ENCODE assay signal across 8 cellular contexts in the genomic region with DNA sequence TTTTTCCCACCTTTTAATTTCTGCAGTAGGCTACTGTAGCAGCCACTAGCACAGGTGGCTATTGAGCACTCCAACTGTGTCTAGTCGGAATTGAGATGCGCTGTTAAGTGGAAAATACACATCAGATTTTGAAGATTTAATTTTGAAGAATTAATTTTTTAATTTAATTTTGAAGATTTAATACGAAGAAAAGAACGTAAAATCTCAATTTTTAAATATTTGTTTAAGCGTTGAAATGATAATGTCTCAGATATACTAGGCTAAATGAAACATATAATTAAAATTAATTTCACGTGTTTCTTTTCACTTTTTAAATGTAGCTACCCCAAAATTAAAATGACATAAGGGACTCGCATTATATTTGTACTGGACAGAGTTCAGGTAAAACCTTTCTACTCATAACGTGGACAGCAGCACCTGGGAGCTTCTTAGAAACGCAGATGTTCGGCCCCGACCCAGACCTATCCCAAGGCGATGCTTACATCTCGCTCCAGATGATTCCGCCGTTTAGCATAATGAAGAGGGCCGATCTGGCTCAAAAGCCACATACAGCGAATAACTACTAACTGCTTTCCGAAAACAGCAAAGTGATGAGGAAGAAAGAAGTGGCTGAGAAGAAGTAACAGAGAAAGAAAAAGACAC. TPM values are rescaled to one million over a fixed set of nuclear protein-coding genes. Genes with fewer than 3 reads are reported as not detected.
A peak's percentile ranks its signal among the peaks of the same experiment; 100 is the strongest.
DNase-seq lines count a peak whose midpoint lies in the region; ATAC-seq and TF ChIP-seq lines count a peak whose summit lies in the region.

No MANE protein-coding gene starts in this region.

- no peaks in the 10 kb centered on the region for H3K27me3 ChIP-seq in Panc1 (ENCODE audit: control insufficient read depth, insufficient read depth, low read length)

- in situ Hi-C loops in Panc1 (cut with HindIII; ENCODE audit: low pct_unique_long_range_greater_than_20kb, low sequenced_read_pairs) = no loop called here

- peak overlapping the region; percentile 95 for H3K4me3 Mint-ChIP-seq in activated naive CD4-positive, alpha-beta T cell treated with anti-CD3 and anti-CD28 coated beads, Interleukin-2, amount 50 U/mL, for 24 hours
- H3K4me3 Mint-ChIP-seq in endothelial cell (ENCODE audit: unreplicated experiment) = peak overlapping the region; percentile 97
- H3K4me3 Mint-ChIP-seq in natural killer cell treated with Interleukin-12 subunit alpha and Interleukin-12 subunit beta and Interleukin-15 and Interleukin-18, amount 100 ng/mL, for 72 hours = peak overlapping the region; percentile 88

- H3K27me3 Mint-ChIP-seq in activated naive CD4-positive, alpha-beta T cell treated with anti-CD3 and anti-CD28 coated beads, Interleukin-2, amount 50 U/mL, for 24 hours = peaks cover 14% of the 10 kb centered on the region
- H3K27me3 Mint-ChIP-seq in endothelial cell (ENCODE audit: unreplicated experiment) = peaks cover 7% of the 10 kb centered on the region
- peaks cover 7 to 20% of the 10 kb centered on the region in 2 donors for H3K27me3 Mint-ChIP-seq in natural killer cell treated with Interleukin-12 subunit alpha and Interleukin-12 subunit beta and Interleukin-15 and Interleukin-18, amount 100 ng/mL, for 72 hours

- ATAC-seq in Panc1 = no peak
- no peak for ATAC-seq in natural killer cell treated with Interleukin-12 subunit alpha and Interleukin-12 subunit beta and Interleukin-15 and Interleukin-18, amount 100 ng/mL, for 72 hours
- no peak for ATAC-seq in HG02571 (IDR thresholded peaks at IDR 0.05; ENCODE audit: unreplicated experiment)
- ATAC-seq in GM21423 (IDR thresholded peaks at IDR 0.05; ENCODE audit: unreplicated experiment) = no peak

- CTCF ChIA-PET in Panc1 (lab: Charles Lee) = no interaction called here

- H3K9me3 ChIP-seq in Panc1 (ENCODE audit: control insufficient read depth, insufficient read depth, low read depth, low read length) = no peaks in the 10 kb centered on the region

- peaks cover 18% of the 10 kb centered on the region for H3K4me1 ChIP-seq in Panc1 (ENCODE audit: control insufficient read depth, insufficient read depth, low read length)

- peak overlapping the region; percentile 97 for H3K27ac Mint-ChIP-seq in activated naive CD4-positive, alpha-beta T cell treated with anti-CD3 and anti-CD28 coated beads, Interleukin-2, amount 50 U/mL, for 24 hours
- peak overlapping the region; percentile 98 for H3K27ac Mint-ChIP-seq in endothelial cell (ENCODE audit: unreplicated experiment)
- peak overlapping the region; percentile 80 to 82 for H3K27ac Mint-ChIP-seq in natural killer cell treated with Interleukin-12 subunit alpha and Interleukin-12 subunit beta and Interleukin-15 and Interleukin-18, amount 100 ng/mL, for 72 hours

- no peak for DNase-seq in activated naive CD4-positive, alpha-beta T cell treated with Interleukin-2 at 50 U/mL for 16 hours
- DNase-seq in Panc1 (ENCODE audit: low read depth, low spot score) (no peak), endothelial cell (ENCODE audit: low spot score) (no peak)
- no peak for DNase-seq in natural killer cell treated with Interleukin-12 subunit alpha and Interleukin-12 subunit beta and Interleukin-15 and Interleukin-18, amount 100 ng/mL, for 72 hours (ENCODE audit: low spot score)
- DNase-seq in effector CD8-positive, alpha-beta T cell (lab: John Stamatoyannopoulos, UW) = no peak

- H3K36me3 ChIP-seq in Panc1 (ENCODE audit: control insufficient read depth, insufficient read depth, low read length) = no peaks in the 10 kb centered on the region; the same call in none of the 2 replicates

- H3K27ac ChIP-seq in Panc1 (ENCODE audit: low read length) = peak overlapping the region; percentile 97

- no peak for TF ChIP-seq CTCF in Panc1 (IDR thresholded peaks at IDR 0.05)
- no peak for TF ChIP-seq CTCF in endothelial cell (IDR thresholded peaks at IDR 0.05; ENCODE audit: unreplicated experiment)

- no peaks in the 10 kb centered on the region for H3K9me3 Mint-ChIP-seq in activated naive CD4-positive, alpha-beta T cell treated with anti-CD3 and anti-CD28 coated beads, Interleukin-2, amount 50 U/mL, for 24 hours
- no peaks in the 10 kb centered on the region for H3K9me3 Mint-ChIP-seq in endothelial cell (ENCODE audit: unreplicated experiment)
- no peaks in the 10 kb centered on the region for H3K9me3 Mint-ChIP-seq in natural killer cell treated with Interleukin-12 subunit alpha and Interleukin-12 subunit beta and Interleukin-15 and Interleukin-18, amount 100 ng/mL, for 72 hours

- POLR2A ChIA-PET in Panc1 (lab: Charles Lee) = no interaction called here

- H3K36me3 Mint-ChIP-seq in activated naive CD4-positive, alpha-beta T cell treated with anti-CD3 and anti-CD28 coated beads, Interleukin-2, amount 50 U/mL, for 24 hours = peaks cover 5% of the 10 kb centered on the region
- peaks cover 4% of the 10 kb centered on the region for H3K36me3 Mint-ChIP-seq in endothelial cell (ENCODE audit: low read depth, unreplicated experiment)
- no peaks in the 10 kb centered on the region for H3K36me3 Mint-ChIP-seq in natural killer cell treated with Interleukin-12 subunit alpha and Interleukin-12 subunit beta and Interleukin-15 and Interleukin-18, amount 100 ng/mL, for 72 hours

- H3K4me1 Mint-ChIP-seq in activated naive CD4-positive, alpha-beta T cell treated with anti-CD3 and anti-CD28 coated beads, Interleukin-2, amount 50 U/mL, for 24 hours = peaks cover 38% of the 10 kb centered on the region
- H3K4me1 Mint-ChIP-seq in endothelial cell (ENCODE audit: unreplicated experiment) = peaks cover 16% of the 10 kb centered on the region
- peaks cover 13 to 27% of the 10 kb centered on the region in 2 donors for H3K4me1 Mint-ChIP-seq in natural killer cell treated with Interleukin-12 subunit alpha and Interleukin-12 subunit beta and Interleukin-15 and Interleukin-18, amount 100 ng/mL, for 72 hours (ENCODE audit: low read depth in 2 of 2)

- intact Hi-C loops in Panc1 (cut with micrococcal nuclease; ENCODE audit: unreplicated experiment) = no loop called here

- no TSS peak for BruUV-seq in Panc1 (replicated peaks; lab: Mats Ljungman, UMichigan)

- H3K4me3 ChIP-seq in Panc1 (ENCODE audit: low read depth in 2 of 2, low read length in 2 of 2) = peak overlapping the region; percentile 75 to 81

RNA-seq across cellular contexts. Expression of a gene that starts 0.7 kb away (rescaled TPM):
- total RNA-seq in Panc1 (2021; ENCODE audit: unreplicated experiment) (24.8 TPM), endothelial cell (ENCODE audit: unreplicated experiment) (32.2 TPM)
- polyA plus RNA-seq in Panc1 (2012; ENCODE audit: insufficient read length) = 13.7 TPM
- total RNA-seq in natural killer cell treated with Interleukin-12 subunit alpha and Interleukin-12 subunit beta and Interleukin-15 and Interleukin-18, amount 100 ng/mL, for 72 hours = 10 to 100 TPM; 28.0 to 31.7 TPM

RNA-seq across cellular contexts. Expression of a gene that starts 1.5 kb away (rescaled TPM):
- total RNA-seq in Panc1 (2021; ENCODE audit: unreplicated experiment) (50.3 TPM), endothelial cell (ENCODE audit: unreplicated experiment) (68.2 TPM)
- 37.6 TPM for polyA plus RNA-seq in Panc1 (2012; ENCODE audit: insufficient read length)
- total RNA-seq in natural killer cell treated with Interleukin-12 subunit alpha and Interleukin-12 subunit beta and Interleukin-15 and Interleukin-18, amount 100 ng/mL, for 72 hours = 1 to 10 TPM; 4.0 to 8.1 TPM

RNA-seq across cellular contexts. Expression of a gene that starts 52.3 kb away (rescaled TPM):
- 21.9 TPM for total RNA-seq in Panc1 (2021; ENCODE audit: unreplicated experiment)
- polyA plus RNA-seq in Panc1 (2012; ENCODE audit: insufficient read length) = 11.0 TPM
- 18.0 TPM for total RNA-seq in endothelial cell (ENCODE audit: unreplicated experiment)
- 10 to 100 TPM; 20.3 to 38.7 TPM for total RNA-seq in natural killer cell treated with Interleukin-12 subunit alpha and Interleukin-12 subunit beta and Interleukin-15 and Interleukin-18, amount 100 ng/mL, for 72 hours
